Comparison of ENCODE assay signal across 8 cellular contexts in genomic region chr11:71927813-71928738, GRCh38. TPM values are rescaled to one million over a fixed set of nuclear protein-coding genes. Genes with fewer than 3 reads are reported as not detected.
DNase-seq lines count a peak whose midpoint lies in the region; ATAC-seq and TF ChIP-seq lines count a peak whose summit lies in the region.

Gene XNDC1N (minus strand): TSS chr11:71928594. CDS start chr11:71923353, 5,241 bp downstream.

- peak within 1 kb of the TSS; percentile 99 for H3K27ac Mint-ChIP-seq in activated T-cell treated with anti-CD3 and anti-CD28 coated beads, Interleukin-2, amount 50 U/mL, for 24 hours

- peak; percentile 66 for ATAC-seq in GM21529 (IDR thresholded peaks at IDR 0.05; ENCODE audit: unreplicated experiment)

- no peaks in the 10 kb centered on the region for H3F3A ChIP-seq in OCI-LY1 (ENCODE audit: insufficient read depth, low read length)
- H3F3A ChIP-seq in neural cell (ENCODE audit: insufficient read depth, low read length, poor library complexity, severe bottlenecking), result no peaks in the 10 kb centered on the region

- H3K79me2 ChIP-seq in OCI-LY1 (ENCODE audit: insufficient read depth, low read length) (peaks cover 51% of the 10 kb centered on the region), neural cell (replicated peaks; ENCODE audit: insufficient read depth, low read length) (peaks cover 41% of the 10 kb centered on the region)

- H3K27me3 ChIP-seq in OCI-LY1 (ENCODE audit: insufficient read depth, low read length) (no peaks in the 10 kb centered on the region), neural cell (ENCODE audit: insufficient read depth, low read depth, low read length) (no peaks in the 10 kb centered on the region)

- TF ChIP-seq EP300 in neural cell (conservative IDR thresholded peaks at IDR 0.05; ENCODE audit: poor library complexity, severe bottlenecking), result no peak

- TF ChIP-seq RAD21 in neural cell (conservative IDR thresholded peaks at IDR 0.05), result peak; percentile 30

- H2AFZ ChIP-seq in OCI-LY1 (ENCODE audit: low read length) (peak within 1 kb of the TSS; percentile 67; the same call in 1 of the 2 replicates), neural cell (ENCODE audit: low read depth, low read length) (peak within 1 kb of the TSS; percentile 84)

- H3K27ac ChIP-seq in OCI-LY1 (ENCODE audit: low read depth, low read length, poor library complexity, severe bottlenecking) (peak within 1 kb of the TSS; percentile 92), neural cell (ENCODE audit: low read length) (peak within 1 kb of the TSS; percentile 63), substantia nigra (ENCODE audit: low read depth, low read length, poor library complexity, severe bottlenecking) (peak within 1 kb of the TSS; percentile 76)

- no peaks in the 10 kb centered on the region for H3K9me2 ChIP-seq in OCI-LY1 (ENCODE audit: low read depth, low read length)
- H3K9me2 ChIP-seq in neural cell (ENCODE audit: insufficient read depth, low read length), result no peaks in the 10 kb centered on the region

- H4K20me1 ChIP-seq in OCI-LY1 (ENCODE audit: insufficient read depth, low read length) (no peaks in the 10 kb centered on the region), neural cell (ENCODE audit: insufficient read depth) (no peaks in the 10 kb centered on the region)

- DNase-seq in DMS79 (lab: John Stamatoyannopoulos, UW) (peak; percentile 97), HuH-7 (ENCODE audit: low spot score) (peak; percentile 67), fibroblast of mammary gland (ENCODE audit: low read depth) (peak; percentile 85), substantia nigra (lab: John Stamatoyannopoulos, UW) (peak in 47 of 49 donors; percentile 33 to 97 (median 84))
- peak; percentile 84 for DNase-seq in activated T-cell treated with anti-CD3 and anti-CD28 coated beads, Interleukin-2, amount 50 U/mL, for 24 hours

- peak within 1 kb of the TSS; percentile 97 for H3K4me3 Mint-ChIP-seq in activated T-cell treated with anti-CD3 and anti-CD28 coated beads, Interleukin-2, amount 50 U/mL, for 24 hours

- H3K27me3 Mint-ChIP-seq in activated T-cell treated with anti-CD3 and anti-CD28 coated beads, Interleukin-2, amount 50 U/mL, for 24 hours, result no peaks in the 10 kb centered on the region

- H3K9me3 Mint-ChIP-seq in activated T-cell treated with anti-CD3 and anti-CD28 coated beads, Interleukin-2, amount 50 U/mL, for 24 hours, result no peaks in the 10 kb centered on the region

- peaks cover 19% of the 10 kb centered on the region for H3K36me3 ChIP-seq in OCI-LY1 (ENCODE audit: insufficient read depth, low read length)
- H3K36me3 ChIP-seq in neural cell (ENCODE audit: insufficient read depth, low read length), result no peaks in the 10 kb centered on the region

- no peak for TF ChIP-seq CTCF in OCI-LY1 (IDR thresholded peaks at IDR 0.05; ENCODE audit: low read length)
- no peak for TF ChIP-seq CTCF in fibroblast of mammary gland (conservative IDR thresholded peaks at IDR 0.05; ENCODE audit: control insufficient read depth, insufficient read depth, low read depth, low read length)
- TF ChIP-seq CTCF in neural cell (IDR thresholded peaks at IDR 0.05; ENCODE audit: poor library complexity, severe bottlenecking), result no peak

- peaks cover 46% of the 10 kb centered on the region for H3K4me1 ChIP-seq in OCI-LY1 (ENCODE audit: insufficient read depth, low read length, severe bottlenecking)

- peaks cover 58% of the 10 kb centered on the region for H3K36me3 Mint-ChIP-seq in activated T-cell treated with anti-CD3 and anti-CD28 coated beads, Interleukin-2, amount 50 U/mL, for 24 hours (ENCODE audit: low read depth)

- H3K4me1 Mint-ChIP-seq in activated T-cell treated with anti-CD3 and anti-CD28 coated beads, Interleukin-2, amount 50 U/mL, for 24 hours (ENCODE audit: low read depth), result peaks cover 47% of the 10 kb centered on the region

- H3K9me3 ChIP-seq in OCI-LY1 (ENCODE audit: low read length) (no peaks in the 10 kb centered on the region), neural cell (ENCODE audit: low read length) (no peaks in the 10 kb centered on the region)

- H3K9ac ChIP-seq in OCI-LY1 (ENCODE audit: low read length), result peak within 1 kb of the TSS; percentile 95
- H3K9ac ChIP-seq in neural cell (ENCODE audit: low read length), result peak within 1 kb of the TSS; percentile 72

- H3K4me2 ChIP-seq in OCI-LY1 (ENCODE audit: low read length), result peak within 1 kb of the TSS; percentile 92
- peak within 1 kb of the TSS; percentile 79 for H3K4me2 ChIP-seq in neural cell (ENCODE audit: low read length)

- H3K4me3 ChIP-seq in OCI-LY1 (ENCODE audit: low read depth, low read length, poor library complexity, severe bottlenecking) (peak within 1 kb of the TSS; percentile 82), fibroblast of mammary gland (ENCODE audit: control insufficient read depth, low read depth, low read length) (peak within 1 kb of the TSS; percentile 100), neural cell (ENCODE audit: low read length) (peak within 1 kb of the TSS; percentile 75)

TF ChIP-seq in neural cell, 6 proteins besides CTCF, POLR2A, EP300 and RAD21:
- TF ChIP-seq REST (IDR thresholded peaks at IDR 0.05; ENCODE audit: borderline replicate concordance), result no peak
- TF ChIP-seq MXI1 (conservative IDR thresholded peaks at IDR 0.05; ENCODE audit: poor library complexity, severe bottlenecking), result no peak
- no peak for TF ChIP-seq EZH2 (IDR thresholded peaks at IDR 0.05; ENCODE audit: borderline replicate concordance, insufficient read depth, low read length, poor library complexity, severe bottlenecking)
- TF ChIP-seq POLR2AphosphoS5 (IDR thresholded peaks at IDR 0.05), result peak; percentile 31
- TF ChIP-seq SMC3 (conservative IDR thresholded peaks at IDR 0.05; ENCODE audit: poor library complexity), result peak; percentile 46
- no peak for TF ChIP-seq TAF1 (IDR thresholded peaks at IDR 0.05; ENCODE audit: low read depth)

RNA-seq across cellular contexts. Expression of gene XNDC1N, which starts in this region (rescaled TPM):
- polyA plus RNA-seq in neural cell, result 4.4 and 6.3 TPM in 2 replicates
- polyA minus RNA-seq in neural cell, result 12.7 and 24.4 TPM in 2 replicates

Comparison
In these comparisons a context has a peak if more than half of its experiments do, and no peak if none do; other contexts are left out.
1. Peak in every context shown above with its lines: DNase-seq, ATAC-seq, H3K4me3 ChIP-seq and H3K27ac ChIP-seq.